In the genomic region with DNA sequence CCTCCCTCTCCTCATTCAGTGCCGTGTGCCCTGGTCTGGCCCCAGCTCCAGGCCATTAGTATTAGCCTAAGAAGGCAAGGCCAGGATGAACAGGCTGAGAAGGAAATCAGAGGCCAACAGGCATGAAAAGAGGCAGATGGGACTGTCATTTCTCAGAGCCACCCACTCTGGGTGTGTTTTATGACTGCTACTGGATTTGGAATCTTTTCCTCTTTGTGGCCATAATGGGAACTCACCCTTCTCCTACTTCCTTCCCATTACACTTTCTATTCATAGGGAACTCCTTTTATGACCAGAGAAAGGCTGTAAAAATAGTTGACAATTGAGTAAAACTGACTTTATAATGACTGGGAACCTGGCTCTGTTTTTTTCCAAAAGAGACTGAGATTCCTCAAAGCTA, we compare ENCODE assay signal across 24 cellular contexts. TPM values are rescaled to one million over a fixed set of nuclear protein-coding genes. Genes with fewer than 3 reads are reported as not detected.
A peak's percentile ranks its signal among the peaks of the same experiment; 100 is the strongest.
DNase-seq lines count a peak whose midpoint lies in the region; ATAC-seq, FAIRE-seq and TF ChIP-seq lines count a peak whose summit lies in the region.
"Had no signal": no experiment of that assay in that cellular context is flagged by ENCODE, and none has a peak within 500 bp of the region (broad histone marks: within the 10 kb centered on the region; RNA-seq: fewer than 3 reads in every experiment).

No MANE protein-coding gene starts in this region.

- H3K4me3 ChIP-seq in colonic mucosa, result no peak overlapping the region
- no peak overlapping the region for H3K4me3 ChIP-seq in pancreas
- no peak overlapping the region for H3K4me3 ChIP-seq in upper lobe of right lung
- no peak overlapping the region for H3K4me3 ChIP-seq in left lung
- H3K4me3 ChIP-seq in CD4-positive, alpha-beta memory T cell (ENCODE audit: low read length in 2 of 2), result no peak overlapping the region

- peak; percentile 81 for DNase-seq in LoVo (ENCODE audit: low spot score)
- peak; percentile 69 for DNase-seq in colonic mucosa
- no peak for DNase-seq in pancreas
- DNase-seq in upper lobe of right lung, result no peak
- DNase-seq in left lung, result no peak
- no peak for DNase-seq in NOMO-1 treated with dmso at 0.1 percent for 144 hours (lab: John Stamatoyannopoulos, UW; ENCODE audit: unreplicated experiment)
- DNase-seq in CD4-positive, alpha-beta memory T cell, result no peak
- DNase-seq: C1 segment of cervical spinal cord, KBM-7, NCI-H1092, NCI-H1436, NCI-H187 treated with DMSO at 0.1 percent for 48 hours, NCI-H2107, NCI-H2227 treated with DMSO at 0.1 percent for 48 hours, NCI-H510A, NCI-H748 treated with DMSO at 0.1 percent for 48 hours, SIG-M5, SK-N-SH had no signal

- H3K27ac Mint-ChIP-seq in CD4-positive, alpha-beta memory T cell, result no peak overlapping the region

- ATAC-seq in pancreas (no peak), upper lobe of right lung (peak; percentile 58), left lung (no peak)
- ATAC-seq: Panc1 had no signal

- TF ChIP-seq CTCF in colonic mucosa (IDR thresholded peaks at IDR 0.05) (no peak), pancreas (IDR thresholded peaks at IDR 0.05) (no peak), upper lobe of right lung (IDR thresholded peaks at IDR 0.05) (no peak), left lung (IDR thresholded peaks at IDR 0.05) (no peak)

- no peaks in the 10 kb centered on the region for H3K36me3 ChIP-seq in colonic mucosa
- no peaks in the 10 kb centered on the region for H3K36me3 ChIP-seq in pancreas
- no peaks in the 10 kb centered on the region for H3K36me3 ChIP-seq in upper lobe of right lung
- no peaks in the 10 kb centered on the region for H3K36me3 ChIP-seq in left lung
- no peaks in the 10 kb centered on the region for H3K36me3 ChIP-seq in CD4-positive, alpha-beta memory T cell (ENCODE audit: insufficient read depth, low read length)

- CTCF ChIA-PET in CD4-positive, alpha-beta memory T cell (lab: Charles Lee; ENCODE audit: partially characterized antibody), result no interaction called here

- no peak overlapping the region for H3K4me3 Mint-ChIP-seq in CD4-positive, alpha-beta memory T cell

- peak; percentile 78 for FAIRE-seq in pancreas (lab: Jason Lieb, UNC)
- FAIRE-seq: G401.6, GM18507 had no signal

- H3K27ac ChIP-seq in colonic mucosa, result peak overlapping the region; percentile 65
- H3K27ac ChIP-seq in pancreas, result no peak overlapping the region
- no peak overlapping the region for H3K27ac ChIP-seq in upper lobe of right lung
- no peak overlapping the region for H3K27ac ChIP-seq in left lung
- no peak overlapping the region for H3K27ac ChIP-seq in CD4-positive, alpha-beta memory T cell (ENCODE audit: low read depth, low read length)

- H3K4me1 ChIP-seq in colonic mucosa (no peaks in the 10 kb centered on the region), pancreas (no peaks in the 10 kb centered on the region), upper lobe of right lung (no peaks in the 10 kb centered on the region), left lung (no peaks in the 10 kb centered on the region)
- no peaks in the 10 kb centered on the region for H3K4me1 ChIP-seq in CD4-positive, alpha-beta memory T cell (ENCODE audit: insufficient read depth, low read length)

- H3K36me3 Mint-ChIP-seq in CD4-positive, alpha-beta memory T cell, result no peaks in the 10 kb centered on the region

- H3K9ac ChIP-seq in colonic mucosa (ENCODE audit: low read depth in 2 of 2, low read length in 2 of 2), result peak overlapping the region in 1 of 2 donors; percentile 51
- H3K9ac ChIP-seq: SK-N-SH had no signal

- POLR2A ChIA-PET in CD4-positive, alpha-beta memory T cell (lab: Charles Lee; ENCODE audit: partially characterized antibody), result no interaction called here

- WGBS in pancreas, 2 donors, result 40 to 65% methylated on average over 1 of the region's 1 CpG

- H3K9me3 ChIP-seq in colonic mucosa (no peaks in the 10 kb centered on the region), pancreas (no peaks in the 10 kb centered on the region), upper lobe of right lung (no peaks in the 10 kb centered on the region), left lung (no peaks in the 10 kb centered on the region)
- no peaks in the 10 kb centered on the region for H3K9me3 ChIP-seq in CD4-positive, alpha-beta memory T cell (ENCODE audit: control insufficient read depth in 1 of 2, low read length in 2 of 2)
- H3K9me3 ChIP-seq: SK-N-SH had no signal

- H3K27me3 ChIP-seq in colonic mucosa (no peaks in the 10 kb centered on the region), pancreas (peaks cover 0 to 3% (median 0%) of the 10 kb centered on the region in 4 donors), upper lobe of right lung (no peaks in the 10 kb centered on the region), left lung (peaks cover 0 to 8% of the 10 kb centered on the region in 2 donors)
- no peaks in the 10 kb centered on the region for H3K27me3 ChIP-seq in CD4-positive, alpha-beta memory T cell (ENCODE audit: insufficient read depth, low read length)

- peaks cover 17 to 23% of the 10 kb centered on the region in 2 donors for H3K27me3 Mint-ChIP-seq in CD4-positive, alpha-beta memory T cell

- intact Hi-C loops in colonic mucosa (cut with DNase I) (no loop called here), pancreas (cut with DNase I) (no loop called here), upper lobe of right lung (cut with DNase I) (no loop called here), left lung (cut with DNase I) (no loop called here)
- intact Hi-C loops in CD4-positive, alpha-beta memory T cell (cut with micrococcal nuclease), result no loop called here

- no peaks in the 10 kb centered on the region for H3K4me1 Mint-ChIP-seq in CD4-positive, alpha-beta memory T cell

- no peaks in the 10 kb centered on the region for H3K9me3 Mint-ChIP-seq in CD4-positive, alpha-beta memory T cell

RNA-seq across cellular contexts. Expression of a gene that starts 17.7 kb away (rescaled TPM):
- total RNA-seq in colonic mucosa (1 to 10 TPM in 1 of 2 donors, under 1 TPM in 1; 0.85 to 2.3 TPM), pancreas (not detected), upper lobe of right lung (not detected), left lung (1 to 10 TPM in 1 of 2 donors, under 1 TPM in 1; 0.16 to 2.6 TPM)
- polyA plus RNA-seq in pancreas, result not detected
- not detected for total RNA-seq in CD4-positive, alpha-beta memory T cell
- polyA plus RNA-seq in CD4-positive, alpha-beta memory T cell, result not detected
- total RNA-seq: A673, Daoy, H4 had no signal
- polyA plus RNA-seq: SK-N-SH had no signal

RNA-seq across cellular contexts. Expression of a gene that starts 48.7 kb away (rescaled TPM):
- 100 to 1,000 TPM; 251 to 510 TPM for total RNA-seq in colonic mucosa
- total RNA-seq in pancreas, result 1 to 10 TPM; 1.3 to 7.0 (median 1.7) TPM
- 1 to 10 TPM; 2.1 to 7.2 TPM for polyA plus RNA-seq in pancreas
- total RNA-seq in upper lobe of right lung, result 13.1 TPM
- total RNA-seq in left lung, result 10 to 100 TPM; 12.4 to 24.0 TPM
- 1 to 10 TPM; 1.3 to 1.6 TPM for total RNA-seq in CD4-positive, alpha-beta memory T cell
- polyA plus RNA-seq in CD4-positive, alpha-beta memory T cell, result 1 to 10 TPM; 1.8 to 5.5 TPM

Comparison
In these comparisons a context has a peak if more than half of its experiments do, and no peak if none do; other contexts are left out.
1. DNase-seq: peak in LoVo (single experiment) and colonic mucosa (single experiment); none in pancreas (0 of 6), upper lobe of right lung (single experiment), left lung (0 of 2), NOMO-1 treated with dmso at 0.1 percent for 144 hours (single experiment) and CD4-positive, alpha-beta memory T cell (0 of 5).
2. RNA of a gene that starts 48.7 kb away (total RNA-seq): 251 to 510 TPM in colonic mucosa; 12.4 to 24.0 TPM in left lung, 13.1 TPM in upper lobe of right lung (single experiment), 1.3 to 7.0 TPM in pancreas and 1.3 to 1.6 TPM in CD4-positive, alpha-beta memory T cell; every median in the first group is over 10 times any median in the second.